8 cellular contexts compared by ENCODE assay signal in genomic region chr17:55843785-55844184, GRCh38.
"Had no signal": no experiment of that assay in that cellular context is flagged by ENCODE, and none has a peak within 500 bp of the region (broad histone marks: within the 10 kb centered on the region; RNA-seq: fewer than 3 reads in every experiment).

No MANE protein-coding gene starts in this region.

- H3K4me3 ChIP-seq: GM23338 had no signal

- H3K27ac ChIP-seq: HL-60, KMS-11 had no signal

- DNase-seq: H9, HCEC 1CT, Karpas-422 had no signal

- FAIRE-seq: H1, H54 had no signal

- H3K4me2 ChIP-seq: GM23338, KMS-11 had no signal

- ATAC-seq: GM23338 had no signal

- H2AFZ ChIP-seq: GM23338 had no signal

- H3K9ac ChIP-seq: KMS-11 had no signal
